ENCODE assay signal across 9 cellular contexts in the genomic region with DNA sequence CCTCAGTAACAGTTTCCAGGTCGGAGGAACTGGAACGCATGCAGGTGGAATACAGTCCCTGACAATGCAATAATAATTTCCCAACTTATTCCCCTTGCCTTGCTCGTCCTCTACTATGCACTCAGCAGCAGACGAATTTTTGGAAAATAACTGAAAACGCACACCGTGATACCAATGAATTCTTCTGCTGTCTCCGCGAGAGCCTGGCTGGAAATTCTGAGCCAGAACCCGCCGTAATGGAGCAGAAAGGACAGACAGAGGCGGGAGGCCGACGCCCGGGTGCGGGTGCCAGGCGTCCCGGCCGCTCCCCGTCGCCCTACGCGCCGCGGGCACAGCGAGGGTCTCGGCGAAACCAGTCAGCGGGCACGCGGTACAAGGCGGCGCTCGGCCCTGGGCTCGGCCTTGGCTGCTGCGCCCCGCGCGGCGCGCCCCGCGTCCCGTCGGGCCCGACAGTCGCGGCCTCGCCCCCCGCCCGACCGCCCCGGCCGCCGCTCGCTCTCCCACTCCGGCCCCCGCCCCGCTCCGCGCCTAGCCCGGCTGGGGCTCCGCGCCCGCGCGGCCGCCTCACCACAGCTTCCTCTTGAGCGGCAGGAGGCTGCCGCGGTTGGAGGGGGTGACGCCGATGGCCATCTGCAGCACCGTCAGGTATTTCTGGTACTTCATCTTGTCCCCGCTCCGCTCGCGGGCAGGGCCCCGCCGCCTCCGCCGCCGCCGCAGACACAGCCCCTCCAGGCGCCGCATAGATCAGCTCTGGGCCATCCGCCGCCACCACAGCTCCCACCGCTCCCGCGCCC.
DNase-seq lines count a peak whose midpoint lies in the region; TF ChIP-seq lines count a peak whose summit lies in the region.
"Had no signal": no experiment of that assay in that cellular context is flagged by ENCODE, and none has a peak within 500 bp of the region (broad histone marks: within the 10 kb centered on the region; RNA-seq: fewer than 3 reads in every experiment).

No MANE protein-coding gene starts in this region.

- no peaks in the 10 kb centered on the region for H3K4me1 ChIP-seq in Caco-2

- H3K4me1 Mint-ChIP-seq in Caco-2 (ENCODE audit: low read depth, unreplicated experiment), result no peaks in the 10 kb centered on the region

- peaks cover 15% of the 10 kb centered on the region for H3K9me3 Mint-ChIP-seq in Caco-2 (ENCODE audit: unreplicated experiment)

- H3K27me3 ChIP-seq in Caco-2 (replicated peaks; ENCODE audit: control insufficient read depth, insufficient read depth, low read length), result 0 out of 2 replicates have a peak, but pooled peaks cover 1% of the 10 kb centered on the region

- in situ Hi-C loops in GM13976 (cut with MboI; ENCODE audit: low sequenced_read_pairs, unreplicated experiment), result no loop called here

- H3K4me3 ChIP-seq in Caco-2 (ENCODE audit: low read depth, low read length) (peak overlapping the region; percentile 30), fibroblast of the aortic adventitia (ENCODE audit: low read depth, low read length) (peak overlapping the region; percentile 44)

- no peaks in the 10 kb centered on the region for H3K9me3 ChIP-seq in Caco-2

- H3K27ac Mint-ChIP-seq in Caco-2 (ENCODE audit: unreplicated experiment), result no peak overlapping the region

- CTCF ChIA-PET in Caco-2 (lab: Charles Lee), result no interaction called here

- POLR2A ChIA-PET in Caco-2 (lab: Charles Lee), result no interaction called here

- H3K36me3 ChIP-seq in Caco-2 (ENCODE audit: control insufficient read depth, insufficient read depth, low read length), result no peaks in the 10 kb centered on the region

- no TSS peak for BruUV-seq in Caco-2 (replicated peaks; lab: Mats Ljungman, UMichigan)

- H3K27me3 Mint-ChIP-seq in Caco-2 (ENCODE audit: insufficient read depth, unreplicated experiment), result peaks cover 34% of the 10 kb centered on the region

- H3K4me3 Mint-ChIP-seq in Caco-2 (ENCODE audit: unreplicated experiment), result peak overlapping the region; percentile 79

- DNase-seq in Caco-2 (peak in 1 of 2 experiments; percentile 44), NCI-H82 treated with DMSO at 0.1 percent for 48 hours (lab: John Stamatoyannopoulos, UW; ENCODE audit: unreplicated experiment) (peak; percentile 4), fibroblast of the aortic adventitia (ENCODE audit: low read depth) (no peak), occipital lobe (lab: John Stamatoyannopoulos, UW) (peak; percentile 70), cerebellar nuclear complex (lab: John Stamatoyannopoulos, UW) (no peak), GM13976 (ENCODE audit: low spot score) (no peak), NOMO-1 (lab: John Stamatoyannopoulos, UW; ENCODE audit: unreplicated experiment in 2 of 2) (no peak)
- DNase-seq in stimulated activated naive CD4-positive, alpha-beta T cell treated with Interleukin-2 at 50 U/mL for 16 hours (lab: John Stamatoyannopoulos, UW), result no peak
- DNase-seq: activated CD4-positive, alpha-beta T cell treated with anti-CD3 and anti-CD28 coated beads, Interleukin-2, amount 50 U/mL, for 48 hours had no signal

- no peak for TF ChIP-seq CTCF in Caco-2 (IDR thresholded peaks at IDR 0.05; ENCODE audit: insufficient read depth in 1 of 2, low read depth in 1 of 2, low read length in 1 of 2, severe bottlenecking in 1 of 2, unreplicated experiment in 1 of 2)
- no peak for TF ChIP-seq CTCF in fibroblast of the aortic adventitia (IDR thresholded peaks at IDR 0.05; ENCODE audit: insufficient read depth, low read length)
- TF ChIP-seq CTCF in GM13976 (IDR thresholded peaks at IDR 0.05; ENCODE audit: borderline replicate concordance, control extremely low read depth, extremely low read depth, insufficient read depth, missing control alignments), result no peak

- intact Hi-C loops in Caco-2 (cut with micrococcal nuclease; ENCODE audit: unreplicated experiment), result no loop called here

- no peaks in the 10 kb centered on the region for H3K36me3 Mint-ChIP-seq in Caco-2 (ENCODE audit: insufficient read depth, unreplicated experiment)

Comparison
In these comparisons a context has a peak if more than half of its experiments do, and no peak if none do; other contexts are left out.
1. DNase-seq: peak in NCI-H82 treated with DMSO at 0.1 percent for 48 hours (single experiment) and occipital lobe (single experiment); none in fibroblast of the aortic adventitia (single experiment), cerebellar nuclear complex (0 of 2), GM13976 (single experiment), NOMO-1 (0 of 2) and stimulated activated naive CD4-positive, alpha-beta T cell treated with Interleukin-2 at 50 U/mL for 16 hours (single experiment).